ENCODE assay signal across 26 cellular contexts in the genomic region with DNA sequence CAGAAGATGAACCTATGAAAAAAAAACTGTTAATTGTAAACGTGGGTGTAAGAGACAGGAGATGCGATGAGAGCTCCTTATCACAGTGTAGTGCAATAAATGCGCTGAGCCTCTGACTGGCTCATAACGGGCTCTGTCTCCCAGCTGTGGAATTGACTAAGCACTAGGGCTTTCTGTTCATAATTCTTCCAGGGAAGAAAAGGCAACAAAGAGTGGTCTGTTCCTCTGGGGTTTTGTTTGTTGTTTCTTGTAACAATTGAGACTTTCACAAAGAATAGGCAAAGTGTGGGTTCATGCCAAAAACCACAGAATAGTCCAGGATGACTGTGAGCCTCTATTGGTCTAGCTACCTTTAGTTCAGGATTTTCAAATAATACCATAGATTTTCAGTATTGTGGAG. TPM values are rescaled to one million over a fixed set of nuclear protein-coding genes. Genes with fewer than 3 reads are reported as not detected.
DNase-seq lines count a peak whose midpoint lies in the region; ATAC-seq lines count a peak whose summit lies in the region.
"Had no signal": no experiment of that assay in that cellular context is flagged by ENCODE, and none has a peak within 500 bp of the region (broad histone marks: within the 10 kb centered on the region; RNA-seq: fewer than 3 reads in every experiment).

No MANE protein-coding gene starts in this region.

- ATAC-seq in GM21360 (IDR thresholded peaks at IDR 0.05; ENCODE audit: unreplicated experiment), result no peak
- ATAC-seq: activated naive CD8-positive, alpha-beta T cell treated with anti-CD3 and anti-CD28 coated beads, Interleukin-2, amount 50 U/mL, for 24 hours; lower lobe of right lung; stimulated activated effector memory CD8-positive, alpha-beta T cell treated with anti-CD3 and anti-CD28 coated beads, Interleukin-12 subunit alpha, Interleukin-12 subunit beta, amount 100 ng/mL, for 72 hours had no signal

- DNase-seq in A172 (ENCODE audit: low spot score) (peak; percentile 65), HT1080 (ENCODE audit: low read depth) (peak; percentile 77), amygdala (lab: John Stamatoyannopoulos, UW) (peak in 31 of 56 donors; percentile 6 to 85 (median 45)), medulla oblongata (ENCODE audit: extremely low spot score) (peak; percentile 96), NK-92 (lab: John Stamatoyannopoulos, UW; ENCODE audit: unreplicated experiment) (no peak)
- no peak for DNase-seq in stimulated activated CD4-positive, alpha-beta T cell treated with anti-CD3 and anti-CD28 coated beads, Interleukin-1b, Interleukin-23, amount 100 ng/mL, for 48 hours
- no peak for DNase-seq in activated CD4-positive, alpha-beta T cell treated with anti-CD3 and anti-CD28 coated beads, Interleukin-2, amount 50 U/mL, for 48 hours
- DNase-seq: activated CD4-positive, alpha-beta T cell treated with anti-CD3 and anti-CD28 coated beads for 48 hours; activated CD8-positive, alpha-beta memory T cell treated with anti-CD3 and anti-CD28 coated beads, Interleukin-2, amount 50 U/mL, for 48 hours; activated effector memory CD4-positive, alpha-beta T cell treated with Interleukin-2 at 50 U/mL for 16 hours; activated naive CD8-positive, alpha-beta T cell treated with anti-CD3 and anti-CD28 coated beads, Interleukin-2, amount 50 U/mL, for 24 hours; DMS 273 treated with DMSO at 0.1 percent for 48 hours; GDM1; Karpas-422; lower lobe of right lung; NCI-H1105 treated with DMSO at 0.1 percent for 48 hours; NCI-H2081; NCI-H526 treated with DMSO at 0.1 percent for 48 hours; ovary; SHP77 treated with DMSO at 0.1 percent for 48 hours; sigmoid colon; T-helper 1 cell had no signal

RNA-seq across cellular contexts. Expression of gene UBE2QL1, which starts 39.4 kb away (rescaled TPM):
- 0.65 and 1.9 TPM in 2 replicates for total RNA-seq in A172 (2014; rRNA removed; shearing (Covaris generic))
- not detected in 2 replicates for total RNA-seq in HT1080 (2014; rRNA removed; shearing (Covaris generic))
- polyA plus RNA-seq in HT1080 (2015; cell fraction: cytosol; rRNA removed), result 0.01 and 0.26 TPM in 2 replicates
- polyA plus RNA-seq in HT1080 (2015; cell fraction: nucleus; rRNA removed), result not detected in 2 replicates
- total RNA-seq: HT-29, lower lobe of right lung had no signal
- polyA plus RNA-seq: hepatocyte had no signal

Comparison
In these comparisons a context has a peak if more than half of its experiments do, and no peak if none do; other contexts are left out.
1. DNase-seq: peak in A172 (single experiment), HT1080 (single experiment), amygdala (31 of 56) and medulla oblongata (single experiment); none in stimulated activated CD4-positive, alpha-beta T cell treated with anti-CD3 and anti-CD28 coated beads, Interleukin-1b, Interleukin-23, amount 100 ng/mL, for 48 hours (single experiment), NK-92 (single experiment) and activated CD4-positive, alpha-beta T cell treated with anti-CD3 and anti-CD28 coated beads, Interleukin-2, amount 50 U/mL, for 48 hours (0 of 2).